8 cellular contexts compared by ENCODE assay signal in genomic region chr1:206471415-206471801, GRCh38. TPM values are rescaled to one million over a fixed set of nuclear protein-coding genes. Genes with fewer than 3 reads are reported as not detected.
A peak's percentile ranks its signal among the peaks of the same experiment; 100 is the strongest.
DNase-seq lines count a peak whose midpoint lies in the region; ATAC-seq and TF ChIP-seq lines count a peak whose summit lies in the region.

No MANE protein-coding gene starts in this region.

- H3K27ac Mint-ChIP-seq in activated CD4-positive, alpha-beta memory T cell treated with anti-CD3 and anti-CD28 coated beads, Interleukin-2, amount 10 ng/mL, durations not matched to agents 7 days and 5 days, result peak overlapping the region; percentile 77
- peak overlapping the region; percentile 78 to 92 (median 86) for H3K27ac Mint-ChIP-seq in immature natural killer cell

- POLR2A ChIA-PET in AG04449 (lab: Yijun Ruan, JAX), result no interaction called here
- POLR2A ChIA-PET in activated CD4-positive, alpha-beta memory T cell treated with anti-CD3 and anti-CD28 coated beads, Interleukin-2, amount 10 ng/mL, durations not matched to agents 7 days and 5 days (lab: Charles Lee), result interaction anchor here (0.6 to 2.6 kb wide), 14 partner anchors 8 to 178 kb away, joined by 3 to 11 read pairs (median 5); partner anchors contain the start of gene DYRK3

- no peak for TF ChIP-seq EP300 in tibial nerve (IDR thresholded peaks at IDR 0.05)

- H3K4me1 ChIP-seq in psoas muscle, result peaks cover 3% of the 10 kb centered on the region
- peaks cover 25 to 68% of the 10 kb centered on the region in 2 donors for H3K4me1 ChIP-seq in left lung
- peaks cover 0 to 48% (median 14%) of the 10 kb centered on the region in 4 donors for H3K4me1 ChIP-seq in tibial nerve

- ATAC-seq in GM21723 (IDR thresholded peaks at IDR 0.05; ENCODE audit: unreplicated experiment) (peak; percentile 24), psoas muscle (no peak), left lung (no peak)

- no peak for TF ChIP-seq POLR2A in tibial nerve (IDR thresholded peaks at IDR 0.05)

- H3K4me3 Mint-ChIP-seq in activated CD4-positive, alpha-beta memory T cell treated with anti-CD3 and anti-CD28 coated beads, Interleukin-2, amount 10 ng/mL, durations not matched to agents 7 days and 5 days, result peak overlapping the region; percentile 93
- peak overlapping the region; percentile 89 to 97 (median 92) for H3K4me3 Mint-ChIP-seq in immature natural killer cell

- no peak for DNase-seq in AG04449 (ENCODE audit: low read depth, low spot score)
- peak; percentile 26 for DNase-seq in activated CD4-positive, alpha-beta memory T cell treated with anti-CD3 and anti-CD28 coated beads, Interleukin-2, amount 10 ng/mL, durations not matched to agents 7 days and 5 days
- no peak for DNase-seq in immature natural killer cell
- DNase-seq in psoas muscle, result no peak
- no peak for DNase-seq in SKM-1 treated with dmso at 0.1 percent for 144 hours (lab: John Stamatoyannopoulos, UW; ENCODE audit: unreplicated experiment)
- no peak for DNase-seq in left lung
- no peak for DNase-seq in tibial nerve (ENCODE audit: low spot score in 2 of 2)

- CTCF ChIA-PET in AG04449 (lab: Yijun Ruan, JAX), result interaction anchor here (0.8 to 5.4 kb wide), 10 partner anchors 10 to 193 kb away, joined by 3 to 83 read pairs (median 4); partner anchors contain the start of gene RASSF5
- CTCF ChIA-PET in activated CD4-positive, alpha-beta memory T cell treated with anti-CD3 and anti-CD28 coated beads, Interleukin-2, amount 10 ng/mL, durations not matched to agents 7 days and 5 days (lab: Charles Lee), result interaction anchor here (0.6 to 3.7 kb wide), 12 partner anchors 9 to 193 kb away, joined by 3 to 66 read pairs (median 6); partner anchors contain the start of genes DYRK3 and EIF2D

- intact Hi-C loops in psoas muscle (cut with DNase I), result loop anchor here in 1 of 2 donors (10.0 kb wide), 1 partner anchor 443 kb away; no protein-coding TSS in a partner anchor
- intact Hi-C loops in left lung (cut with DNase I), result no loop called here

- WGBS in psoas muscle, 3 donors, result 64 to 80% (median 68%) methylated on average over 7 of the region's 7 CpGs
- WGBS in tibial nerve, 2 donors, result 68 to 70% methylated on average over 7 of the region's 7 CpGs

- H3K4me3 ChIP-seq in AG04449 (ENCODE audit: low read depth, low read length) (peak overlapping the region; percentile 93), psoas muscle (no peak overlapping the region), left lung (peak overlapping the region in 1 of 2 donors; percentile 72), tibial nerve (peak overlapping the region in 1 of 4 donors; percentile 64)

- H3K27me3 Mint-ChIP-seq in activated CD4-positive, alpha-beta memory T cell treated with anti-CD3 and anti-CD28 coated beads, Interleukin-2, amount 10 ng/mL, durations not matched to agents 7 days and 5 days, result no peaks in the 10 kb centered on the region
- peaks cover 6 to 9% (median 8%) of the 10 kb centered on the region in 3 donors for H3K27me3 Mint-ChIP-seq in immature natural killer cell (ENCODE audit: low read depth in 3 of 3)

- H3K27ac ChIP-seq in psoas muscle (no peak overlapping the region), left lung (peak overlapping the region in 1 of 2 donors; percentile 76), tibial nerve (peak overlapping the region in 1 of 4 donors; percentile 61)

- H3K36me3 ChIP-seq in psoas muscle (ENCODE audit: insufficient read depth in 1 of 2, low read depth in 1 of 2), result no peaks in the 10 kb centered on the region
- peaks cover 0 to 28% of the 10 kb centered on the region in 2 donors for H3K36me3 ChIP-seq in left lung
- peaks cover 0 to 23% (median 0%) of the 10 kb centered on the region in 3 donors for H3K36me3 ChIP-seq in tibial nerve

- H3K9me3 ChIP-seq in psoas muscle (no peaks in the 10 kb centered on the region), left lung (no peaks in the 10 kb centered on the region), tibial nerve (no peaks in the 10 kb centered on the region)

- H3K27me3 ChIP-seq in psoas muscle (ENCODE audit: insufficient read depth in 3 of 3, low read length in 2 of 3) (peaks cover 0 to 35% (median 0%) of the 10 kb centered on the region in 3 donors), left lung (no peaks in the 10 kb centered on the region), tibial nerve (no peaks in the 10 kb centered on the region)

- H3K9me3 Mint-ChIP-seq in activated CD4-positive, alpha-beta memory T cell treated with anti-CD3 and anti-CD28 coated beads, Interleukin-2, amount 10 ng/mL, durations not matched to agents 7 days and 5 days, result no peaks in the 10 kb centered on the region
- no peaks in the 10 kb centered on the region for H3K9me3 Mint-ChIP-seq in immature natural killer cell

- H3K36me3 Mint-ChIP-seq in activated CD4-positive, alpha-beta memory T cell treated with anti-CD3 and anti-CD28 coated beads, Interleukin-2, amount 10 ng/mL, durations not matched to agents 7 days and 5 days (ENCODE audit: low read depth), result peaks cover 54% of the 10 kb centered on the region
- peaks cover 0 to 11% (median 5%) of the 10 kb centered on the region in 3 donors for H3K36me3 Mint-ChIP-seq in immature natural killer cell

- TF ChIP-seq CTCF in AG04449 (IDR thresholded peaks at IDR 0.05; ENCODE audit: insufficient read depth, low read length, missing control alignments) (no peak), psoas muscle (IDR thresholded peaks at IDR 0.05) (no peak), left lung (IDR thresholded peaks at IDR 0.05) (no peak), tibial nerve (IDR thresholded peaks at IDR 0.05) (no peak)

- peaks cover 78% of the 10 kb centered on the region for H3K4me1 Mint-ChIP-seq in activated CD4-positive, alpha-beta memory T cell treated with anti-CD3 and anti-CD28 coated beads, Interleukin-2, amount 10 ng/mL, durations not matched to agents 7 days and 5 days
- peaks cover 37 to 41% of the 10 kb centered on the region in 2 donors for H3K4me1 Mint-ChIP-seq in immature natural killer cell

RNA-seq across cellular contexts. Expression of gene IKBKE, which starts 1.1 kb away (rescaled TPM):
- 10 to 100 TPM; 61.8 to 63.6 TPM for total RNA-seq in activated CD4-positive, alpha-beta memory T cell treated with anti-CD3 and anti-CD28 coated beads, Interleukin-2, amount 10 ng/mL, durations not matched to agents 7 days and 5 days
- polyA plus RNA-seq in immature natural killer cell (10 to 100 TPM; 21.1 to 29.7 (median 28.3) TPM), psoas muscle (under 1 TPM; 0.14 to 0.32 (median 0.27) TPM)
- total RNA-seq in psoas muscle (under 1 TPM; 0.44 to 0.89 (median 0.58) TPM), left lung (10 to 100 TPM in 1 of 2 donors, 1 to 10 TPM in 1; 8.7 to 17.8 TPM), tibial nerve (10 to 100 TPM in 1 of 4 donors, 1 to 10 TPM in 3; 1.5 to 18.0 (median 3.7) TPM)

RNA-seq across cellular contexts. Expression of gene RASSF5, which starts 35.9 kb away (rescaled TPM):
- total RNA-seq in activated CD4-positive, alpha-beta memory T cell treated with anti-CD3 and anti-CD28 coated beads, Interleukin-2, amount 10 ng/mL, durations not matched to agents 7 days and 5 days, result 100 to 1,000 TPM; 213 to 216 TPM
- polyA plus RNA-seq in immature natural killer cell (100 to 1,000 TPM; 218 to 459 (median 310) TPM), psoas muscle (1 to 10 TPM; 1.1 to 2.8 (median 1.5) TPM)
- total RNA-seq in psoas muscle (10 to 100 TPM in 1 of 4 donors, 1 to 10 TPM in 3; 1.5 to 14.6 (median 5.1) TPM), left lung (10 to 100 TPM; 26.5 to 40.9 TPM), tibial nerve (10 to 100 TPM; 24.0 to 32.9 (median 30.2) TPM)

Comparison
In these comparisons a context has a peak if more than half of its experiments do, and no peak if none do; other contexts are left out.
1. RNA of gene RASSF5, which starts 35.9 kb away (total RNA-seq): 213 to 216 TPM in activated CD4-positive, alpha-beta memory T cell treated with anti-CD3 and anti-CD28 coated beads, Interleukin-2, amount 10 ng/mL, durations not matched to agents 7 days and 5 days; 26.5 to 40.9 TPM in left lung, 24.0 to 32.9 TPM in tibial nerve and 1.5 to 14.6 TPM in psoas muscle; every median in the first group is over 4 times any median in the second.